ENCODE assay signal across 1 cellular context in genomic region chr17:40093005-40093579, GRCh38.
TF ChIP-seq lines count a peak whose summit lies in the region.

No MANE protein-coding gene starts in this region.

TF ChIP-seq in K562, 482 proteins besides CTCF, POLR2A, EP300 and RAD21:
- TF ChIP-seq ZNF780A (CRISPR knock-in tag; IDR thresholded peaks at IDR 0.05) (no peak), RCOR1 (IDR thresholded peaks at IDR 0.05; ENCODE audit: borderline replicate concordance in 1 of 2, low read depth in 2 of 2, low read length in 2 of 2) (no peak), EHMT2 (IDR thresholded peaks at IDR 0.05) (no peak), RERE (CRISPR knock-in tag; IDR thresholded peaks at IDR 0.05; ENCODE audit: borderline replicate concordance) (no peak), RBFOX2 (IDR thresholded peaks at IDR 0.05; ENCODE audit: low read depth, low read length) (0 out of 2 replicates have a peak, but pooled peaks have one; percentile 22), ZBTB17 (CRISPR knock-in tag; IDR thresholded peaks at IDR 0.05) (no peak), POLR2G (IDR thresholded peaks at IDR 0.05; ENCODE audit: low read depth, low read length) (peak; percentile 50)
